In genomic region chr15:66724732-66725467, GRCh38 we compare ENCODE assay signal across 22 cellular contexts. TPM values are rescaled to one million over a fixed set of nuclear protein-coding genes. Genes with fewer than 3 reads are reported as not detected.
DNase-seq lines count a peak whose midpoint lies in the region; TF ChIP-seq lines count a peak whose summit lies in the region.
"Had no signal": no experiment of that assay in that cellular context is flagged by ENCODE, and none has a peak within 500 bp of the region (broad histone marks: within the 10 kb centered on the region; RNA-seq: fewer than 3 reads in every experiment).

No MANE protein-coding gene starts in this region.

- in situ Hi-C loops in HAP-1 (cut with MboI; ENCODE audit: low sequenced_read_pairs): no loop called here

- H2BK5ac ChIP-seq in mesenchymal stem cell (ENCODE audit: low read depth, low read length, poor library complexity, severe bottlenecking): no peak overlapping the region

- intact Hi-C loops in stomach (cut with DNase I; ENCODE audit: low total_unique reads): no loop called here

- H3K27ac Mint-ChIP-seq in brain: peak overlapping the region in 3 of 5 experiments; percentile 24 to 60 (median 34)
- H3K27ac Mint-ChIP-seq: B cell; memory B cell; natural killer cell treated with Interleukin-12 subunit alpha and Interleukin-12 subunit beta and Interleukin-15 and Interleukin-18, amount 100 ng/mL, for 72 hours had no signal

- H3K27ac ChIP-seq in KOPT-K1 (ENCODE audit: low read depth, low read length, poor library complexity, severe bottlenecking) (peak overlapping the region; percentile 100), mesenchymal stem cell (ENCODE audit: low read length, poor library complexity, severe bottlenecking) (no peak overlapping the region), tibial nerve (peak overlapping the region in 3 of 4 donors; percentile 2 to 52 (median 26)), stomach (peak overlapping the region in 1 of 5 donors; percentile 20)
- H3K27ac ChIP-seq: psoas muscle had no signal

- H2AFZ ChIP-seq in mesenchymal stem cell (ENCODE audit: low read depth, low read length): no peak overlapping the region

- no peak overlapping the region for H3K14ac ChIP-seq in mesenchymal stem cell (ENCODE audit: low read length in 2 of 2)

- peaks cover 19% of the 10 kb centered on the region for H3K4me1 ChIP-seq in mesenchymal stem cell (ENCODE audit: control insufficient read depth, insufficient read depth, low read depth, low read length)
- peaks cover 0 to 63% (median 13%) of the 10 kb centered on the region in 4 donors for H3K4me1 ChIP-seq in tibial nerve
- H3K4me1 ChIP-seq in HAP-1: peaks cover 12% of the 10 kb centered on the region
- peaks cover 7 to 87% (median 26%) of the 10 kb centered on the region in 4 donors for H3K4me1 ChIP-seq in stomach
- H3K4me1 ChIP-seq: psoas muscle had no signal

- H2BK15ac ChIP-seq in mesenchymal stem cell (ENCODE audit: low read depth, poor library complexity, severe bottlenecking): no peak overlapping the region

- H3K9me3 ChIP-seq in KOPT-K1 (ENCODE audit: insufficient read depth, low read length, poor library complexity, severe bottlenecking) (no peaks in the 10 kb centered on the region), mesenchymal stem cell (ENCODE audit: control insufficient read depth, low read length) (no peaks in the 10 kb centered on the region), tibial nerve (no peaks in the 10 kb centered on the region), HAP-1 (no peaks in the 10 kb centered on the region), stomach (no peaks in the 10 kb centered on the region)
- H3K9me3 ChIP-seq: psoas muscle had no signal

- H4K8ac ChIP-seq in mesenchymal stem cell (ENCODE audit: low read length): no peak overlapping the region

- no peak overlapping the region for H3K4ac ChIP-seq in mesenchymal stem cell (ENCODE audit: low read depth in 1 of 2, low read length in 2 of 2)

- H2BK12ac ChIP-seq in mesenchymal stem cell (ENCODE audit: low read length in 2 of 2): no peak overlapping the region

- H3K36me3 ChIP-seq in KOPT-K1 (ENCODE audit: insufficient read depth, low read length) (peaks cover 48% of the 10 kb centered on the region), mesenchymal stem cell (ENCODE audit: control insufficient read depth in 1 of 2, insufficient read depth in 2 of 2, low read depth in 1 of 2, low read length in 2 of 2) (peaks cover 15 to 73% of the 10 kb centered on the region in 2 experiments), tibial nerve (no peaks in the 10 kb centered on the region), HAP-1 (replicated peaks) (peaks cover 6% of the 10 kb centered on the region), stomach (peaks cover 0 to 17% (median 0%) of the 10 kb centered on the region in 4 donors)

- no peak overlapping the region for H3K23ac ChIP-seq in mesenchymal stem cell (ENCODE audit: low read length in 2 of 2)

- peak overlapping the region; percentile 26 for H3K9ac ChIP-seq in mesenchymal stem cell (ENCODE audit: low read length)

- TF ChIP-seq CTCF in brain (conservative IDR thresholded peaks at IDR 0.05) (no peak), tibial nerve (IDR thresholded peaks at IDR 0.05) (no peak), stomach (IDR thresholded peaks at IDR 0.05) (no peak)

- 98% methylated on average over 7 of the region's 14 CpGs for WGBS in mesenchymal stem cell
- WGBS in tibial nerve, 2 donors: 48 to 50% methylated on average over 14 of the region's 14 CpGs
- 51 to 61% (median 54%) methylated on average over 14 of the region's 14 CpGs for WGBS in stomach, 5 donors

- no peak overlapping the region for H2AK5ac ChIP-seq in mesenchymal stem cell (ENCODE audit: low read length, severe bottlenecking)

- H3K4me1 Mint-ChIP-seq in brain: peaks cover 49% of the 10 kb centered on the region
- H3K4me1 Mint-ChIP-seq: B cell had no signal

- H3K4me2 ChIP-seq in mesenchymal stem cell (ENCODE audit: low read length, poor library complexity, severe bottlenecking): no peak overlapping the region

- H3K36me3 Mint-ChIP-seq in brain: no peaks in the 10 kb centered on the region
- H3K36me3 Mint-ChIP-seq: memory B cell; natural killer cell treated with Interleukin-12 subunit alpha and Interleukin-12 subunit beta and Interleukin-15 and Interleukin-18, amount 100 ng/mL, for 72 hours had no signal

- DNase-seq in mesenchymal stem cell (no peak), tibial nerve (ENCODE audit: low spot score in 2 of 2) (no peak), HAP-1 (ENCODE audit: low spot score in 2 of 2) (no peak), stomach (no peak), 8988T (no peak)
- DNase-seq: activated CD4-positive, alpha-beta T cell treated with anti-CD3 and anti-CD28 coated beads for 4 hours; activated CD8-positive, alpha-beta memory T cell treated with anti-CD3 and anti-CD28 coated beads, Interleukin-2, amount 50 U/mL, for 4 hours; activated gamma-delta T cell; anterior cingulate cortex; H7; hypothalamus; islet precursor cell; NCI-H1105; NCI-H2081 treated with DMSO at 0.1 percent for 48 hours; NCI-H510A; psoas muscle; stimulated activated CD8-positive, alpha-beta memory T cell treated with anti-CD3 and anti-CD28 coated beads, Interleukin-4, amount 100 ng/mL, for 48 hours had no signal

- no peak overlapping the region for H3K4me3 Mint-ChIP-seq in brain
- H3K4me3 Mint-ChIP-seq: B cell; memory B cell; natural killer cell treated with Interleukin-12 subunit alpha and Interleukin-12 subunit beta and Interleukin-15 and Interleukin-18, amount 100 ng/mL, for 72 hours had no signal

- no peaks in the 10 kb centered on the region for H3K27me3 ChIP-seq in mesenchymal stem cell (ENCODE audit: control insufficient read depth in 1 of 2, insufficient read depth in 1 of 2, low read length in 2 of 2)
- no peaks in the 10 kb centered on the region for H3K27me3 ChIP-seq in tibial nerve
- H3K27me3 ChIP-seq in HAP-1 (ENCODE audit: low read depth): no peaks in the 10 kb centered on the region
- H3K27me3 ChIP-seq in stomach: no peaks in the 10 kb centered on the region

- no peaks in the 10 kb centered on the region for H3K9me3 Mint-ChIP-seq in brain
- H3K9me3 Mint-ChIP-seq: memory B cell; natural killer cell treated with Interleukin-12 subunit alpha and Interleukin-12 subunit beta and Interleukin-15 and Interleukin-18, amount 100 ng/mL, for 72 hours had no signal

- H3K4me3 ChIP-seq in mesenchymal stem cell (ENCODE audit: insufficient read depth in 1 of 2, low read depth in 1 of 2, low read length in 2 of 2): no peak overlapping the region
- no peak overlapping the region for H3K4me3 ChIP-seq in tibial nerve
- no peak overlapping the region for H3K4me3 ChIP-seq in HAP-1
- H3K4me3 ChIP-seq in stomach: no peak overlapping the region
- H3K4me3 ChIP-seq: psoas muscle had no signal

- TF ChIP-seq EP300 in tibial nerve (IDR thresholded peaks at IDR 0.05) (no peak), stomach (IDR thresholded peaks at IDR 0.05) (no peak)

- H2BK120ac ChIP-seq in mesenchymal stem cell (ENCODE audit: low read depth, low read length): no peak overlapping the region

- no peak overlapping the region for H4K91ac ChIP-seq in mesenchymal stem cell (ENCODE audit: low read length)

- H3K27me3 Mint-ChIP-seq in brain: peaks cover 9% of the 10 kb centered on the region

- peaks cover 35% of the 10 kb centered on the region for H3K79me1 ChIP-seq in mesenchymal stem cell (replicated peaks; ENCODE audit: low read length, poor library complexity, severe bottlenecking)

- no peak overlapping the region for H3K18ac ChIP-seq in mesenchymal stem cell (ENCODE audit: low read depth in 1 of 2, low read length in 2 of 2)

- TF ChIP-seq POLR2A in tibial nerve (IDR thresholded peaks at IDR 0.05) (no peak), stomach (IDR thresholded peaks at IDR 0.05) (no peak)

RNA-seq across cellular contexts. Expression of gene SMAD6, which starts 22.9 kb away (rescaled TPM):
- polyA plus RNA-seq in brain (ENCODE audit: insufficient read depth, low read depth, low replicate concordance) (2.3 TPM), stomach (1 to 10 TPM; 4.0 to 5.7 (median 4.6) TPM)
- polyA plus RNA-seq in mesenchymal stem cell (2013, experiment 1 of 2): 5.5 TPM
- polyA plus RNA-seq in mesenchymal stem cell (2013, experiment 2 of 2): 5.6 TPM
- total RNA-seq in tibial nerve (10 to 100 TPM; 41.9 to 57.2 (median 48.6) TPM), stomach (100 to 1,000 TPM in 2 of 5 donors, 10 to 100 TPM in 3; 20.4 to 112 (median 76.4) TPM)
